14 cellular contexts compared by ENCODE assay signal in the genomic region with DNA sequence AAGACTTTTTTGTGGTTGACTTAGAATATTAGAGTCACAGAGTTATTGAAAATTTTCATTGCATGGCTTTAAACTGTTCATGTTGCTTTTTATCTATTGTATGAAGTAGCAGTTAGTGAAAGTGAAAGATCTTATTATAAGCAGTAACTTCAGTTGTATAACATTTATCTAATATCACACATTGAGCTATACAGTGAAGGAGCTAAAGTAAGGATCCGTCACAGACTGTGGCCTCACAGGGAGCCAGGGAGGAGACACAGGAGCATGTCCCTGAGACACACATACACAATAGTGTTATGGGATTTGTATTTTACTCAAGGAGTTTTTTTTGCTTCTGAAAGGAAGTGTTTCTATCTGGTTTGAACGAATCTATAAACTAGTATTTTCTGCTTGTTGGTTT. TPM values are rescaled to one million over a fixed set of nuclear protein-coding genes. Genes with fewer than 3 reads are reported as not detected.
DNase-seq lines count a peak whose midpoint lies in the region; ATAC-seq, FAIRE-seq and TF ChIP-seq lines count a peak whose summit lies in the region.
"Had no signal": no experiment of that assay in that cellular context is flagged by ENCODE, and none has a peak within 500 bp of the region (broad histone marks: within the 10 kb centered on the region; RNA-seq: fewer than 3 reads in every experiment).

No MANE protein-coding gene starts in this region.

- H3K9ac ChIP-seq in liver (ENCODE audit: low read depth in 1 of 2, low read length in 2 of 2), result peak overlapping the region in 1 of 2 donors; percentile 12
- H3K9ac ChIP-seq in HepG2 (ENCODE audit: insufficient read depth, low read depth, low read length), result no peak overlapping the region

- WGBS in liver, result 83% methylated on average over 2 of the region's 2 CpGs
- 97% methylated on average over 2 of the region's 2 CpGs for WGBS in HepG2 (ENCODE audit: low lambda C conversion rate)
- 66 to 73% methylated on average over 2 of the region's 2 CpGs for WGBS in lung, 2 donors
- WGBS in upper lobe of left lung, 2 donors, result 67 to 68% methylated on average over 2 of the region's 2 CpGs
- WGBS in gastroesophageal sphincter (ENCODE audit: low coverage in 1 of 2), 2 donors, result 56 to 91% methylated on average over 2 of the region's 2 CpGs

- TF ChIP-seq RAD21 in liver (IDR thresholded peaks at IDR 0.05) (no peak), HepG2 (CRISPR knock-in tag; IDR thresholded peaks at IDR 0.05) (no peak)

- no peak for TF ChIP-seq EP300 in HepG2 (IDR thresholded peaks at IDR 0.05; ENCODE audit: low read depth in 2 of 2, low read length in 2 of 2)
- no peak for TF ChIP-seq EP300 in HepG2 (CRISPR knock-in tag; IDR thresholded peaks at IDR 0.05; ENCODE audit: borderline replicate concordance)
- TF ChIP-seq EP300 in upper lobe of left lung (IDR thresholded peaks at IDR 0.05), result no peak
- no peak for TF ChIP-seq EP300 in gastroesophageal sphincter (IDR thresholded peaks at IDR 0.05)

- peak overlapping the region; percentile 91 to 94 for H3K27ac Mint-ChIP-seq in activated naive CD4-positive, alpha-beta T cell treated with anti-CD3 and anti-CD28 coated beads, Interleukin-2, amount 50 U/mL, for 72 hours

- CTCF ChIA-PET in HepG2 (lab: Yijun Ruan, JAX; ENCODE audit: low intra/inter-chr PET ratio, low total read pairs), result no interaction called here

- H3K9me3 Mint-ChIP-seq in activated naive CD4-positive, alpha-beta T cell treated with anti-CD3 and anti-CD28 coated beads, Interleukin-2, amount 50 U/mL, for 72 hours, result no peaks in the 10 kb centered on the region

- TF ChIP-seq CTCF in liver (IDR thresholded peaks at IDR 0.05; ENCODE audit: low read depth, low read length, missing input control) (no peak), HepG2 (CRISPR knock-in tag; IDR thresholded peaks at IDR 0.05) (no peak), lung (IDR thresholded peaks at IDR 0.05; ENCODE audit: control extremely low read depth, extremely low read depth) (no peak), upper lobe of left lung (IDR thresholded peaks at IDR 0.05) (no peak), gastroesophageal sphincter (IDR thresholded peaks at IDR 0.05) (no peak)

- peak overlapping the region; percentile 31 to 72 for H3K27ac ChIP-seq in liver (ENCODE audit: low read depth in 1 of 2, low read length in 2 of 2)
- no peak overlapping the region for H3K27ac ChIP-seq in HepG2 (ENCODE audit: extremely low read length, insufficient read depth, low read length)
- peak overlapping the region; percentile 45 to 55 for H3K27ac ChIP-seq in lung (ENCODE audit: low read depth in 1 of 2, low read length in 1 of 2)
- peak overlapping the region; percentile 74 to 85 (median 76) for H3K27ac ChIP-seq in upper lobe of left lung
- H3K27ac ChIP-seq in gastroesophageal sphincter, result no peak overlapping the region
- H3K27ac ChIP-seq: breast epithelium, HL-60, prostate gland had no signal

- H3K36me3 Mint-ChIP-seq in activated naive CD4-positive, alpha-beta T cell treated with anti-CD3 and anti-CD28 coated beads, Interleukin-2, amount 50 U/mL, for 72 hours, result peaks cover 5 to 52% of the 10 kb centered on the region in 2 donors

- in situ Hi-C loops in HepG2 (cut with HindIII; ENCODE audit: extremely low pct_ligation_motif_present, low pct_unique_long_range_greater_than_20kb), result no loop called here

- no peak overlapping the region for H3K4me2 ChIP-seq in HepG2 (ENCODE audit: low read depth, low read length)

- H3K27me3 ChIP-seq in liver (ENCODE audit: control insufficient read depth in 4 of 4, insufficient read depth in 4 of 4, low read length in 3 of 4) (no peaks in the 10 kb centered on the region), HepG2 (ENCODE audit: control insufficient read depth in 1 of 2, insufficient read depth in 2 of 2, low read length in 2 of 2) (no peaks in the 10 kb centered on the region), lung (ENCODE audit: control insufficient read depth, insufficient read depth) (no peaks in the 10 kb centered on the region), upper lobe of left lung (no peaks in the 10 kb centered on the region), gastroesophageal sphincter (no peaks in the 10 kb centered on the region)
- H3K27me3 ChIP-seq: breast epithelium, MG63 had no signal

- intact Hi-C loops in HepG2 (cut with micrococcal nuclease; ENCODE audit: unreplicated experiment), result no loop called here

- no peaks in the 10 kb centered on the region for H3K4me1 ChIP-seq in liver (ENCODE audit: control insufficient read depth in 4 of 4, insufficient read depth in 4 of 4, low read length in 3 of 4)
- H3K4me1 ChIP-seq in HepG2 (ENCODE audit: insufficient read depth, low read length), result no peaks in the 10 kb centered on the region
- peaks cover 3 to 6% of the 10 kb centered on the region in 2 donors for H3K4me1 ChIP-seq in lung (ENCODE audit: control insufficient read depth in 2 of 2, insufficient read depth in 2 of 2, low read length in 2 of 2)
- H3K4me1 ChIP-seq in upper lobe of left lung, result peaks cover 0 to 4% (median 4%) of the 10 kb centered on the region in 4 donors
- H3K4me1 ChIP-seq in gastroesophageal sphincter, result no peaks in the 10 kb centered on the region
- H3K4me1 ChIP-seq: breast epithelium, prostate gland had no signal

- H3K36me3 ChIP-seq in liver (ENCODE audit: control insufficient read depth in 4 of 4, insufficient read depth in 3 of 4, low read depth in 1 of 4, low read length in 3 of 4) (peaks cover 0 to 13% (median 0%) of the 10 kb centered on the region in 4 donors), HepG2 (replicated peaks in 1 of 2; ENCODE audit: control insufficient read depth in 1 of 2, insufficient read depth in 2 of 2, low read length in 2 of 2) (peaks cover 18 to 66% of the 10 kb centered on the region in 2 experiments), lung (ENCODE audit: control insufficient read depth in 2 of 2, insufficient read depth in 2 of 2, low read length in 2 of 2) (no peaks in the 10 kb centered on the region), upper lobe of left lung (no peaks in the 10 kb centered on the region), gastroesophageal sphincter (no peaks in the 10 kb centered on the region)
- H3K36me3 ChIP-seq: breast epithelium, prostate gland had no signal

- H3K9me3 ChIP-seq in liver (ENCODE audit: control insufficient read depth in 4 of 4, low read length in 3 of 4) (no peaks in the 10 kb centered on the region), HepG2 (ENCODE audit: low read length) (no peaks in the 10 kb centered on the region), lung (ENCODE audit: control insufficient read depth in 2 of 2, insufficient read depth in 1 of 2, low read length in 1 of 2) (no peaks in the 10 kb centered on the region), upper lobe of left lung (no peaks in the 10 kb centered on the region), gastroesophageal sphincter (no peaks in the 10 kb centered on the region)
- H3K9me3 ChIP-seq: breast epithelium, MG63, prostate gland had no signal

- no peak for FAIRE-seq in HepG2 (lab: Jason Lieb, UNC)

- no peak for DNase-seq in HepG2 (ENCODE audit: low spot score)
- no peak for DNase-seq in activated naive CD4-positive, alpha-beta T cell treated with anti-CD3 and anti-CD28 coated beads, Interleukin-2, amount 50 U/mL, for 72 hours (ENCODE audit: low spot score in 2 of 2)
- no peak for DNase-seq in lung (ENCODE audit: low spot score)
- no peak for DNase-seq in upper lobe of left lung
- no peak for DNase-seq in NCI-H82 (lab: John Stamatoyannopoulos, UW)
- no peak for DNase-seq in GDM1 (lab: John Stamatoyannopoulos, UW)
- DNase-seq: hippocampal formation, MG63 had no signal

- TF ChIP-seq POLR2A in HepG2 (IDR thresholded peaks at IDR 0.05; ENCODE audit: insufficient read depth in 1 of 2, low read depth in 2 of 2, low read length in 2 of 2) (no peak), upper lobe of left lung (IDR thresholded peaks at IDR 0.05) (no peak), gastroesophageal sphincter (IDR thresholded peaks at IDR 0.05) (no peak)

- no peaks in the 10 kb centered on the region for H3K79me2 ChIP-seq in HepG2 (ENCODE audit: insufficient read depth, low read length)

- no peak for ATAC-seq in HepG2
- ATAC-seq in activated naive CD4-positive, alpha-beta T cell treated with anti-CD3 and anti-CD28 coated beads, Interleukin-2, amount 50 U/mL, for 72 hours, result peak in 1 of 2 donors; percentile 14
- no peak for ATAC-seq in lung (ENCODE audit: insufficient read depth, low FRiP score)
- no peak for ATAC-seq in upper lobe of left lung (ENCODE audit: low FRiP score in 2 of 2)
- ATAC-seq in gastroesophageal sphincter, result no peak
- ATAC-seq: Panc1 had no signal

- POLR2A ChIA-PET in HepG2 (lab: Yijun Ruan, JAX), result no interaction called here

- no peak overlapping the region for H3K4me3 ChIP-seq in liver (ENCODE audit: low read depth in 1 of 3, low read length in 3 of 3)
- no peak overlapping the region for H3K4me3 ChIP-seq in HepG2 (replicated peaks in 1 of 3; ENCODE audit: insufficient read depth in 1 of 3, low read depth in 2 of 3, low read length in 3 of 3)
- H3K4me3 ChIP-seq in lung, result no peak overlapping the region
- H3K4me3 ChIP-seq in upper lobe of left lung, result no peak overlapping the region
- no peak overlapping the region for H3K4me3 ChIP-seq in gastroesophageal sphincter
- H3K4me3 ChIP-seq: breast epithelium, MG63, prostate gland had no signal

- BruUV-seq in HepG2 (replicated peaks; lab: Mats Ljungman, UMichigan), result no TSS peak

- no peak overlapping the region for H2AFZ ChIP-seq in HepG2 (ENCODE audit: low read length)

- H4K20me1 ChIP-seq in HepG2 (ENCODE audit: insufficient read depth, low read length), result no peaks in the 10 kb centered on the region

RNA-seq across cellular contexts. Expression of gene LMNB1, which starts 34.0 kb away (rescaled TPM):
- total RNA-seq in liver (10 to 100 TPM in 1 of 2 donors, 1 to 10 TPM in 1; 5.9 to 45.7 TPM), HepG2 (2016; rRNA removed; fragmentation: Illumina TruSeq; extraction: Trizol) (159 and 197 TPM in 2 replicates), lung (10 to 100 TPM; 13.1 to 30.6 TPM), upper lobe of left lung (10 to 100 TPM; 11.1 to 18.5 (median 15.9) TPM), gastroesophageal sphincter (10 to 100 TPM in 1 of 4 donors, 1 to 10 TPM in 3; 3.2 to 14.3 (median 6.6) TPM)
- polyA plus RNA-seq in liver (1 to 10 TPM in 1 of 2 donors, under 1 TPM in 1; 0.57 to 5.3 TPM), HepG2 (2011; rRNA removed) (9.9 and 12.5 TPM in 2 replicates), lung (10 to 100 TPM in 1 of 2 donors, 1 to 10 TPM in 1; 5.1 to 40.3 TPM)
- total RNA-seq in HepG2 (2016; cell fraction: cytosol; rRNA removed; fragmentation: Illumina TruSeq; extraction: Trizol; ENCODE audit: low read depth), result 24.4 and 30.1 TPM in 2 replicates
- 162 and 188 TPM in 2 replicates for total RNA-seq in HepG2 (2016; cell fraction: insoluble cytoplasmic fraction; rRNA removed; fragmentation: Illumina TruSeq; extraction: Trizol)
- total RNA-seq in HepG2 (2016; cell fraction: membrane; rRNA removed; fragmentation: Illumina TruSeq; extraction: Trizol), result 36.3 and 45.4 TPM in 2 replicates
- 80.6 and 88.8 TPM in 2 replicates for total RNA-seq in HepG2 (2016; cell fraction: nucleus; rRNA removed; fragmentation: Illumina TruSeq; extraction: Trizol)
- polyA plus RNA-seq in HepG2 (2011; cell fraction: cytosol; rRNA removed), result 8.1 and 13.8 TPM in 2 replicates
- polyA plus RNA-seq in HepG2 (2011; cell fraction: nucleus; rRNA removed), result 14.2 and 19.9 TPM in 2 replicates
- 25.9 and 47.7 TPM in 2 replicates for polyA plus RNA-seq in HepG2 (2012)
- 4.3 and 4.9 TPM in 2 replicates for polyA plus RNA-seq in HepG2 (2016; cell fraction: cytosol; fragmentation: Illumina TruSeq; extraction: Trizol; ENCODE audit: low read depth)
- 152 and 154 TPM in 2 replicates for polyA plus RNA-seq in HepG2 (2016; cell fraction: insoluble cytoplasmic fraction; fragmentation: Illumina TruSeq; extraction: Trizol; ENCODE audit: low read depth)
- 12.8 and 14.1 TPM in 2 replicates for polyA plus RNA-seq in HepG2 (2016; cell fraction: membrane; fragmentation: Illumina TruSeq; extraction: Trizol; ENCODE audit: low read depth)
- 79.0 and 82.9 TPM in 2 replicates for polyA plus RNA-seq in HepG2 (2016; cell fraction: nucleus; fragmentation: Illumina TruSeq; extraction: Trizol; ENCODE audit: insufficient read depth, low read depth)
- 17.8 and 31.3 TPM in 2 replicates for polyA minus RNA-seq in HepG2 (2011; rRNA and poly(A)+ RNA removed; ENCODE audit: low replicate concordance)
- 15.0 and 18.4 TPM in 2 replicates for polyA minus RNA-seq in HepG2 (2011; cell fraction: cytosol; rRNA and poly(A)+ RNA removed)
- 15.9 and 17.9 TPM in 2 replicates for polyA minus RNA-seq in HepG2 (2011; cell fraction: nucleus; rRNA and poly(A)+ RNA removed)
- total RNA-seq in activated naive CD4-positive, alpha-beta T cell treated with anti-CD3 and anti-CD28 coated beads, Interleukin-2, amount 50 U/mL, for 72 hours, result 100 to 1,000 TPM; 187 to 307 TPM

Comparison
In these comparisons a context has a peak if more than half of its experiments do, and no peak if none do; other contexts are left out.
1. H3K27ac ChIP-seq: peak in liver (2 of 2), lung (2 of 2) and upper lobe of left lung (4 of 4); none in HepG2 (single experiment) and gastroesophageal sphincter (0 of 4).